Comparison of ENCODE assay signal across 1 cellular context in genomic region chr7:87370660-87371180, GRCh38.
TF ChIP-seq lines count a peak whose summit lies in the region.

No MANE protein-coding gene starts in this region.

TF ChIP-seq in H1, 55 proteins besides CTCF, POLR2A, EP300 and RAD21 (continued from another document):
- TF ChIP-seq MAFK (IDR thresholded peaks at IDR 0.05; ENCODE audit: low read depth, low read length) (0 out of 2 replicates have a peak, but pooled peaks have one; percentile 19), KDM5A (IDR thresholded peaks at IDR 0.05; ENCODE audit: low read length) (no peak), SUZ12 (IDR thresholded peaks at IDR 0.05; ENCODE audit: low read length) (no peak), NRF1 (IDR thresholded peaks at IDR 0.05; ENCODE audit: low read depth, low read length) (no peak), POLR2AphosphoS5 (IDR thresholded peaks at IDR 0.05; ENCODE audit: low read depth, low read length) (no peak), CBX5 (IDR thresholded peaks at IDR 0.05; ENCODE audit: low read depth, low read length) (no peak), CTBP2 (IDR thresholded peaks at IDR 0.05; ENCODE audit: borderline replicate concordance, insufficient read depth, insufficient read length, low read length) (no peak), KDM1A (IDR thresholded peaks at IDR 0.05; ENCODE audit: borderline replicate concordance, low read length) (no peak), SRF (IDR thresholded peaks at IDR 0.05; ENCODE audit: low read depth, low read length) (no peak), BACH1 (IDR thresholded peaks at IDR 0.05; ENCODE audit: low read length) (peak; percentile 74)
- TF ChIP-seq, protein P1, sequence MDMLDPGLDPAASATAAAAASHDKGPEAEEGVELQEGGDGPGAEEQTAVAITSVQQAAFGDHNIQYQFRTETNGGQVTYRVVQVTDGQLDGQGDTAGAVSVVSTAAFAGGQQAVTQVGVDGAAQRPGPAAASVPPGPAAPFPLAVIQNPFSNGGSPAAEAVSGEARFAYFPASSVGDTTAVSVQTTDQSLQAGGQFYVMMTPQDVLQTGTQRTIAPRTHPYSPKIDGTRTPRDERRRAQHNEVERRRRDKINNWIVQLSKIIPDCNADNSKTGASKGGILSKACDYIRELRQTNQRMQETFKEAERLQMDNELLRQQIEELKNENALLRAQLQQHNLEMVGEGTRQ (IDR thresholded peaks at IDR 0.05; ENCODE audit: low read length), result no peak
